In genomic region chr13:33123066-33123940, GRCh38 we compare ENCODE assay signal across 9 cellular contexts.
DNase-seq lines count a peak whose midpoint lies in the region; ATAC-seq and TF ChIP-seq lines count a peak whose summit lies in the region.
"Had no signal": no experiment of that assay in that cellular context is flagged by ENCODE, and none has a peak within 500 bp of the region (broad histone marks: within the 10 kb centered on the region; RNA-seq: fewer than 3 reads in every experiment).

No MANE protein-coding gene starts in this region.

- H3K36me3 ChIP-seq in HUES48 (ENCODE audit: control insufficient read depth, insufficient read depth, low read length) (no peaks in the 10 kb centered on the region), left ventricle myocardium inferior (peaks cover 68% of the 10 kb centered on the region)

- no peaks in the 10 kb centered on the region for H3K9me3 Mint-ChIP-seq in activated T-helper 17 cell treated with anti-CD3 and anti-CD28 coated beads, Interleukin-2, amount 50 U/mL, for 72 hours

- no peak for TF ChIP-seq CTCF in left ventricle myocardium inferior (IDR thresholded peaks at IDR 0.05; ENCODE audit: borderline replicate concordance)

- H3K27me3 ChIP-seq in HUES48 (ENCODE audit: control insufficient read depth, insufficient read depth, low read length) = no peaks in the 10 kb centered on the region
- no peaks in the 10 kb centered on the region for H3K27me3 ChIP-seq in left ventricle myocardium inferior (ENCODE audit: low read depth)

- H3K4me3 ChIP-seq in HUES48 (ENCODE audit: low read depth, low read length) = no peak overlapping the region
- H3K4me3 ChIP-seq in left ventricle myocardium inferior = no peak overlapping the region

- H3K4me3 Mint-ChIP-seq in activated T-helper 17 cell treated with anti-CD3 and anti-CD28 coated beads, Interleukin-2, amount 50 U/mL, for 72 hours = no peak overlapping the region

- H3K27ac Mint-ChIP-seq in activated T-helper 17 cell treated with anti-CD3 and anti-CD28 coated beads, Interleukin-2, amount 50 U/mL, for 72 hours = no peak overlapping the region

- no peak for ATAC-seq in activated T-helper 17 cell treated with anti-CD3 and anti-CD28 coated beads, Interleukin-2, amount 50 U/mL, for 72 hours (replicated peaks)
- no peak for ATAC-seq in GM21723 (IDR thresholded peaks at IDR 0.05; ENCODE audit: unreplicated experiment)
- ATAC-seq in GM21576 (IDR thresholded peaks at IDR 0.05; ENCODE audit: unreplicated experiment) = no peak

- H3K9ac ChIP-seq in HUES48 (ENCODE audit: low read depth, low read length) = peak overlapping the region; percentile 14; the same call in 1 of the 2 replicates

- no peaks in the 10 kb centered on the region for H3K4me1 Mint-ChIP-seq in activated T-helper 17 cell treated with anti-CD3 and anti-CD28 coated beads, Interleukin-2, amount 50 U/mL, for 72 hours

- intact Hi-C loops in left ventricle myocardium inferior (cut with micrococcal nuclease) = no loop called here

- H3K36me3 Mint-ChIP-seq in activated T-helper 17 cell treated with anti-CD3 and anti-CD28 coated beads, Interleukin-2, amount 50 U/mL, for 72 hours (ENCODE audit: low read depth) = no peaks in the 10 kb centered on the region

- H3K9me3 ChIP-seq in HUES48 (ENCODE audit: control insufficient read depth, insufficient read depth, low read length) = no peaks in the 10 kb centered on the region
- H3K9me3 ChIP-seq in left ventricle myocardium inferior (replicated peaks) = no peaks in the 10 kb centered on the region

- peaks cover 38% of the 10 kb centered on the region for H3K4me1 ChIP-seq in HUES48 (ENCODE audit: control insufficient read depth, insufficient read depth, low read length)
- peaks cover 70% of the 10 kb centered on the region for H3K4me1 ChIP-seq in left ventricle myocardium inferior

- H3K27ac ChIP-seq in HUES48 (ENCODE audit: low read depth, low read length) (peak overlapping the region; percentile 11), left ventricle myocardium inferior (replicated peaks) (peak overlapping the region; percentile 83)

- DNase-seq in SKM-1 treated with dmso at 0.1 percent for 144 hours (lab: John Stamatoyannopoulos, UW; ENCODE audit: unreplicated experiment) (peak; percentile 58), left ventricle myocardium inferior (peak; percentile 48), superior temporal gyrus (ENCODE audit: extremely low spot score) (peak; percentile 49), DMS 273 treated with DMSO at 0.1 percent for 48 hours (lab: John Stamatoyannopoulos, UW) (no peak)
- DNase-seq: activated CD4-positive, alpha-beta T cell treated with anti-CD3 and anti-CD28 coated beads, Interleukin-2, amount 50 U/mL, for 1 hour had no signal

- H3K27me3 Mint-ChIP-seq in activated T-helper 17 cell treated with anti-CD3 and anti-CD28 coated beads, Interleukin-2, amount 50 U/mL, for 72 hours = peaks cover 10% of the 10 kb centered on the region
